ENCODE assay signal across 8 cellular contexts in genomic region chr4:3106339-3107186, GRCh38. TPM values are rescaled to one million over a fixed set of nuclear protein-coding genes. Genes with fewer than 3 reads are reported as not detected.
DNase-seq lines count a peak whose midpoint lies in the region; ATAC-seq and TF ChIP-seq lines count a peak whose summit lies in the region.

No MANE protein-coding gene starts in this region.

- H3K27ac ChIP-seq in coronary artery (peak overlapping the region in 1 of 2 donors; percentile 75), right lobe of liver (no peak overlapping the region)

- intact Hi-C loops in right lobe of liver (cut with DNase I) = no loop called here

- H3K4me1 ChIP-seq in right lobe of liver = peaks cover 0 to 25% (median 3%) of the 10 kb centered on the region in 4 donors

- WGBS in right lobe of liver (ENCODE audit: insufficient coverage, low coverage, low lambda C conversion rate, missing lambda C conversion rate) = under 1% methylated on average over 7 of the region's 7 CpGs

- no peaks in the 10 kb centered on the region for H3K27me3 ChIP-seq in right lobe of liver

- H3K9me3 ChIP-seq in right lobe of liver = no peaks in the 10 kb centered on the region

- ATAC-seq in GM18870 (IDR thresholded peaks at IDR 0.05; ENCODE audit: unreplicated experiment) (peak; percentile 59), HG03103 (IDR thresholded peaks at IDR 0.05; ENCODE audit: low read depth, unreplicated experiment) (peak; percentile 93), right lobe of liver (peak; percentile 97 to 99 (median 98))

- H3K4me3 ChIP-seq in coronary artery (no peak overlapping the region), right lobe of liver (no peak overlapping the region)

- H3K36me3 ChIP-seq in right lobe of liver = peaks cover 0 to 36% (median 4%) of the 10 kb centered on the region in 4 donors

- no peak for TF ChIP-seq POLR2A in right lobe of liver (IDR thresholded peaks at IDR 0.05)

- TF ChIP-seq CTCF in AG09319 (IDR thresholded peaks at IDR 0.05; ENCODE audit: low read depth, low read length) (no peak; the same call in none of the 2 replicates), coronary artery (IDR thresholded peaks at IDR 0.05) (peak; percentile 96), right lobe of liver (IDR thresholded peaks at IDR 0.05) (peak; percentile 89 to 99 (median 98))

- DNase-seq in AG09319 (ENCODE audit: extremely low read depth, low read depth) = peak; percentile 56
- peak; percentile 26 for DNase-seq in NCI-H510A (lab: John Stamatoyannopoulos, UW)
- DNase-seq in activated CD4-positive, alpha-beta T cell treated with anti-CD3 and anti-CD28 coated beads, Interleukin-2, amount 50 U/mL, for 1 hour = peak; percentile 82
- peak; percentile 91 for DNase-seq in coronary artery (ENCODE audit: low spot score)
- peak; percentile 84 to 88 (median 88) for DNase-seq in right lobe of liver
- peak; percentile 88 for DNase-seq in stimulated activated CD4-positive, alpha-beta T cell treated with anti-CD3 and anti-CD28 coated beads, Interleukin-4, amount 100 ng/mL, for 48 hours (ENCODE audit: low read depth in 2 of 2)

RNA-seq across cellular contexts. Expression of gene HTT, which starts 32.1 kb away (rescaled TPM):
- total RNA-seq in right lobe of liver = 10 to 100 TPM; 25.5 to 37.8 (median 30.3) TPM

RNA-seq across cellular contexts. Expression of gene HTT-AS, which starts 32.2 kb away (rescaled TPM):
- not detected for total RNA-seq in right lobe of liver

Comparison
In these comparisons a context has a peak if more than half of its experiments do, and no peak if none do; other contexts are left out.
1. DNase-seq: peak in every context shown above with its lines; median percentile 91 in coronary artery; 88 in right lobe of liver; 88 in stimulated activated CD4-positive, alpha-beta T cell treated with anti-CD3 and anti-CD28 coated beads, Interleukin-4, amount 100 ng/mL, for 48 hours; 82 in activated CD4-positive, alpha-beta T cell treated with anti-CD3 and anti-CD28 coated beads, Interleukin-2, amount 50 U/mL, for 1 hour; 56 in AG09319; 26 in NCI-H510A.